ENCODE assay signal across 13 cellular contexts in the genomic region with DNA sequence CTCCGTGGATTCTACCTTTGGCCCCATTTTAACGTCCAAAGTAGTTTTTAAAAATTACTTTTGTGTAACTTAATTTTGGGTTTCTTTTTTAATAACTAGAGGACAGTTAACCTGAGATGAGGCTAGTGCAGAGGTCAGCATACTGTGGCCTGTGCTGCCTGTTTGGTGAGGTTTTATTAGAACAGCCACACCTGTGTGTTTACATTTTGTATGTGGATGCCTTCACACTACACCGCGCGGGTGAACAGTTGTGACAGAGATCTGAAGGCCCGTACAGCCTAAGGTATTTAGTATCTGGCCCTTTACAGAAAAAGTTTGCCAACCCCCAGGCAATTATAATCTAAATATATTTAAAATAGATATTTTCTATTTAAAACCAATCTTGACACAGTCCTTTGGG.
"Had no signal": no experiment of that assay in that cellular context is flagged by ENCODE, and none has a peak within 500 bp of the region (broad histone marks: within the 10 kb centered on the region; RNA-seq: fewer than 3 reads in every experiment).

No MANE protein-coding gene starts in this region.

- H3K27me3 Mint-ChIP-seq: activated B cell treated with CpG ODN at 0.5 μM for 24 hours; activated CD4-positive, alpha-beta T cell treated with anti-CD3 and anti-CD28 coated beads, Interleukin-2, amount 10 ng/mL, durations not matched to agents 24 days and 14 days had no signal

- H3K4me3 ChIP-seq: gastrocnemius medialis, thyroid gland, uterus had no signal

- H3K27ac Mint-ChIP-seq: activated CD4-positive, alpha-beta T cell treated with anti-CD3 and anti-CD28 coated beads, Interleukin-2, amount 10 ng/mL, durations not matched to agents 24 days and 14 days had no signal

- ATAC-seq: gastrocnemius medialis, left ventricle myocardium superior had no signal

- H3K4me3 Mint-ChIP-seq: activated B cell treated with CpG ODN at 0.5 μM for 24 hours; activated CD4-positive, alpha-beta T cell treated with anti-CD3 and anti-CD28 coated beads, Interleukin-2, amount 10 ng/mL, durations not matched to agents 24 days and 14 days had no signal

- DNase-seq: activated B cell treated with CpG ODN at 0.5 μM for 24 hours; activated CD4-positive, alpha-beta T cell treated with anti-CD3 and anti-CD28 coated beads, Interleukin-2, amount 10 ng/mL, durations not matched to agents 24 days and 14 days; activated gamma-delta T cell; caudate nucleus; cortex of kidney; effector CD8-positive, alpha-beta T cell; gastrocnemius medialis; left ventricle myocardium superior; mesenchymal stem cell; stimulated activated CD4-positive, alpha-beta T cell treated with anti-CD3 and anti-CD28 coated beads, Interleukin-4, amount 100 ng/mL, for 1 hour; stimulated activated CD8-positive, alpha-beta memory T cell treated with anti-CD3 and anti-CD28 coated beads, Interleukin-4, amount 100 ng/mL, for 48 hours; thyroid gland; uterus had no signal

- H3K9me3 Mint-ChIP-seq: activated B cell treated with CpG ODN at 0.5 μM for 24 hours; activated CD4-positive, alpha-beta T cell treated with anti-CD3 and anti-CD28 coated beads, Interleukin-2, amount 10 ng/mL, durations not matched to agents 24 days and 14 days had no signal
